ENCODE assay signal across 8 cellular contexts in the genomic region with DNA sequence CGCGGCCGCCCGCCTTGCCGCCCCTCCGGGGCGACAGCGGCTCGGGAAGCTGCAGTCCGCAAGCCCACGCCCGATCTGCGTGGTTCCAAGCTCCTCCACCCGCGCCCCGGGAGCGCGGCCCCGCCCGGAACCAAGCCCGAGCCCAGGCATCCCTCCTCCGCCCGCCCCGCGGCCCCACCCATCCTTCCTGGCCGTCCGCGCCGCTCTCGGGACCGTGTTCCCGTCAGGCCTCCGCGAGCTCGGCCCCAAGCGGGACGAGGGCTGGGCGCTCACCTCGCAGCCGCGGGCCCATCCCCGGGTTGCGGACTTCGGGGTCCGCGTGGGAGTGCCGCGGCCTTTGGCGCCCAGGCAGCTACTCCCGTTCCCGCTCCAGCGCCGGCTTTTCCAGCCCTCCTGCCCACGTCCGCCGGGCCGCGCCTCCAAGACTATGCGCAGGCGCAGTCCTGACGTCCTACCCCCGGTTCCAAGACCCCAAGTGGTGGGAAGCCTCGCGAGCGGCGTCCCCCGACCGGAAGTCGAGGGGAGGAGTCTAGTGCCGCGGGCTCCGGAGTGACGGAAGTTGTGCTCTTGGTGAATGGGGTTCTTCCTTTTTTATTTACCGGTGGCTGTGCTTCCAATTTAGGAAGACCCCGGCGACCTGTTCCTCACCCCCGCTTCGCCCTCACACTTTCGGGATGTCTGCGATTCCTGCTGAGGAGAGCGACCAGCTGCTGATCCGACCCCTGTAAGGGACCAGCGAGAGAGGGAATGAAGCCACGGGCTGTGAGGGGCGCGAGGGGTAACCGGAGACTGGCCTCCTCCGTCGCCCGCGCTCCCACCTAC. TPM values are rescaled to one million over a fixed set of nuclear protein-coding genes. Genes with fewer than 3 reads are reported as not detected.
A peak's percentile ranks its signal among the peaks of the same experiment; 100 is the strongest.
DNase-seq lines count a peak whose midpoint lies in the region; ATAC-seq and TF ChIP-seq lines count a peak whose summit lies in the region.

CPSF3 (plus strand) TSS at position 555 of the 822 bp plus-strand sequence; CDS start at position 675, 120 bp downstream.
A gene with protein sequence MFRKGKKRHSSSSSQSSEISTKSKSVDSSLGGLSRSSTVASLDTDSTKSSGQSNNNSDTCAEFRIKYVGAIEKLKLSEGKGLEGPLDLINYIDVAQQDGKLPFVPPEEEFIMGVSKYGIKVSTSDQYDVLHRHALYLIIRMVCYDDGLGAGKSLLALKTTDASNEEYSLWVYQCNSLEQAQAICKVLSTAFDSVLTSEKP (minus strand): TSS at position 429 of the 822 bp plus-strand sequence. CDS start 4,831 bp downstream, outside the sequence.

- H3K4me1 Mint-ChIP-seq in dendritic cell treated with granulocyte-macrophage colony-stimulating factor and Interleukin-4, amounts not matched to agents 40 ng/mL and 50 ng/mL, for 4 days (ENCODE audit: low read depth), result peaks cover 24% of the 10 kb centered on the region

- peak within 1 kb of the TSS; percentile 89 to 95 for H3K27ac ChIP-seq in left lung

- no peaks in the 10 kb centered on the region for H3K27me3 ChIP-seq in left lung

- H3K4me3 ChIP-seq in left lung, result peak within 1 kb of the TSS; percentile 81 to 98

- DNase-seq in C1 segment of cervical spinal cord (lab: John Stamatoyannopoulos, UW), result peak; percentile 65 to 99 (median 96)
- DNase-seq in NCI-H748 treated with DMSO at 0.1 percent for 48 hours (lab: John Stamatoyannopoulos, UW), result peak; percentile 94
- DNase-seq in activated CD4-positive, alpha-beta T cell treated with anti-CD3 and anti-CD28 coated beads, Interleukin-2, amount 50 U/mL, for 24 hours (ENCODE audit: low read depth in 1 of 2, low spot score in 1 of 2), result peak; percentile 93 to 97
- DNase-seq in left lung, result peak; percentile 98
- DNase-seq in stimulated activated CD4-positive, alpha-beta T cell treated with anti-CD3 and anti-CD28 coated beads, Interleukin-2, amount 100 ng/mL, for 48 hours, result peak; percentile 96 to 97

- no peaks in the 10 kb centered on the region for H3K9me3 Mint-ChIP-seq in dendritic cell treated with granulocyte-macrophage colony-stimulating factor and Interleukin-4, amounts not matched to agents 40 ng/mL and 50 ng/mL, for 4 days

- H3K36me3 Mint-ChIP-seq in dendritic cell treated with granulocyte-macrophage colony-stimulating factor and Interleukin-4, amounts not matched to agents 40 ng/mL and 50 ng/mL, for 4 days (ENCODE audit: low read depth), result peaks cover 36% of the 10 kb centered on the region

- no peaks in the 10 kb centered on the region for H3K36me3 ChIP-seq in left lung

- peaks cover 12 to 26% of the 10 kb centered on the region in 2 donors for H3K4me1 ChIP-seq in left lung

- H3K27ac Mint-ChIP-seq in dendritic cell treated with granulocyte-macrophage colony-stimulating factor and Interleukin-4, amounts not matched to agents 40 ng/mL and 50 ng/mL, for 4 days, result peak within 1 kb of the TSS; percentile 96

- ATAC-seq in GM19372 (IDR thresholded peaks at IDR 0.05; ENCODE audit: low read depth, unreplicated experiment) (peak; percentile 85), HG03558 (IDR thresholded peaks at IDR 0.05; ENCODE audit: extremely low read depth, unreplicated experiment) (peak; percentile 58), left lung (peak; percentile 95)

- H3K27me3 Mint-ChIP-seq in dendritic cell treated with granulocyte-macrophage colony-stimulating factor and Interleukin-4, amounts not matched to agents 40 ng/mL and 50 ng/mL, for 4 days, result no peaks in the 10 kb centered on the region

- TF ChIP-seq CTCF in left lung (IDR thresholded peaks at IDR 0.05), result peak in 1 of 2 donors; percentile 30

- no peaks in the 10 kb centered on the region for H3K9me3 ChIP-seq in left lung

- intact Hi-C loops in dendritic cell treated with granulocyte-macrophage colony-stimulating factor and Interleukin-4, amounts not matched to agents 40 ng/mL and 50 ng/mL, for 4 days (cut with micrococcal nuclease), result loop anchor here (2.0 to 5.0 kb wide), 2 partner anchors 51 to 281 kb away; partner anchors contain the start of gene IAH1
- intact Hi-C loops in left lung (cut with DNase I), result no loop called here

- no peak within 1 kb of the TSS for H3K4me3 Mint-ChIP-seq in dendritic cell treated with granulocyte-macrophage colony-stimulating factor and Interleukin-4, amounts not matched to agents 40 ng/mL and 50 ng/mL, for 4 days

RNA-seq across cellular contexts. Expression of gene CPSF3, which starts in this region (rescaled TPM):
- 10 to 100 TPM; 25.9 to 30.3 TPM for total RNA-seq in left lung

RNA-seq across cellular contexts. Expression of the second gene that starts in this region (rescaled TPM):
- 10 to 100 TPM; 74.0 to 82.4 TPM for total RNA-seq in left lung

Comparison
In these comparisons a context has a peak if more than half of its experiments do, and no peak if none do; other contexts are left out.
1. Peak in every context shown above with its lines: DNase-seq, ATAC-seq, H3K4me3 ChIP-seq and H3K27ac ChIP-seq.